ENCODE assay signal across 2 cellular contexts in genomic region chr19:56642711-56643459, GRCh38.
TF ChIP-seq lines count a peak whose summit lies in the region.

TSS of gene SMIM17 (plus strand) at chr19:56643159. CDS start at chr19:56645668, 2,509 bp downstream.

TF ChIP-seq in SK-N-SH, 30 proteins besides CTCF, POLR2A, EP300 and RAD21 (continued from another document):
- TF ChIP-seq IRF3 (IDR thresholded peaks at IDR 0.05; ENCODE audit: low read depth, low read length) (no peak), MEF2A (IDR thresholded peaks at IDR 0.05; ENCODE audit: borderline replicate concordance, low read depth) (no peak)

TF ChIP-seq in SK-N-SH treated with all-trans-retinoic acid at 6 μM for 48 hours, 23 proteins besides CTCF, POLR2A, EP300 and RAD21 (continued from another document):
- TF ChIP-seq GLIS3 (CRISPR knock-in tag; IDR thresholded peaks at IDR 0.05) (no peak), PPARA (CRISPR knock-in tag; IDR thresholded peaks at IDR 0.05; ENCODE audit: borderline replicate concordance) (no peak), SNAI2 (CRISPR knock-in tag; IDR thresholded peaks at IDR 0.05) (no peak), ZC3H10 (CRISPR knock-in tag; IDR thresholded peaks at IDR 0.05) (no peak), OSR1 (CRISPR knock-in tag; IDR thresholded peaks at IDR 0.05) (no peak), RARB (CRISPR knock-in tag; IDR thresholded peaks at IDR 0.05) (no peak), BACH2 (CRISPR knock-in tag; IDR thresholded peaks at IDR 0.05; ENCODE audit: borderline replicate concordance) (no peak)
